ENCODE assay signal across 9 cellular contexts in the genomic region with DNA sequence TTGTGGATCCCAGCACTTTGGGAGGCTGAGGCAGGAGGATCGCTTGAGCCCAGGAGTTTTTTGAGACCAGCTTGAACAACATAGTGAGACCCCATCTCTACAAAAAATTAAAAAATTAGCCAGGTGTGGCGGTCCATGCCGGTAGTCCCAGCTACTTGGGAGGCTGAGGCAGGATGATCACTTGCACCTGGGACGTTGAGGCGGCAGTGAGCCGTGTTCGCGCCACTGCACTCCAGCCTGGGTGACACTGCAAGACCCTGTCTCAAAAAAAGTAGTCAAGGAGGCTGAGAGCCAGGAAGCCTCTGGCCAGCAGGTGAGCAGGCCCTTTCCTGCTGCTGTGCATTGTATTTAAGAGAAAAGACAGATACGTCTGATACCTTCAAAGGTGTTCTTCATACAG. TPM values are rescaled to one million over a fixed set of nuclear protein-coding genes. Genes with fewer than 3 reads are reported as not detected.
DNase-seq lines count a peak whose midpoint lies in the region; ATAC-seq and TF ChIP-seq lines count a peak whose summit lies in the region.
"Had no signal": no experiment of that assay in that cellular context is flagged by ENCODE, and none has a peak within 500 bp of the region (broad histone marks: within the 10 kb centered on the region; RNA-seq: fewer than 3 reads in every experiment).

No MANE protein-coding gene starts in this region.

- TF ChIP-seq CTCF in WTC11 (IDR thresholded peaks at IDR 0.05), result no peak
- TF ChIP-seq CTCF in omental fat pad (IDR thresholded peaks at IDR 0.05), result no peak

- CTCF ChIA-PET in WTC11 (lab: Charles Lee), result interaction anchor here (0.7 to 2.1 kb wide), 3 partner anchors 9 to 72 kb away, joined by 3 to 17 read pairs (median 4); no protein-coding TSS in a partner anchor

- H3K4me3 ChIP-seq in effector memory CD4-positive, alpha-beta T cell (ENCODE audit: insufficient read depth, low read depth, low read length, poor library complexity, severe bottlenecking), result no peak overlapping the region

- peak overlapping the region; percentile 67 for H3K4me3 Mint-ChIP-seq in T-helper 2 cell treated with Interferon-gamma antibody and Interleukin-4, amounts not matched to agents 5 μg/mL and 100 μg/mL, for 36 hours
- peak overlapping the region; percentile 56 for H3K4me3 Mint-ChIP-seq in WTC11
- H3K4me3 Mint-ChIP-seq in stimulated activated naive B cell treated with anti-CD40 and anti-IgM and Interleukin-4, amounts not matched to agents 10 μg/mL and 1 μg/mL and 100 μg/mL, for 72 hours, result peak overlapping the region in 1 of 2 donors; percentile 39

- H3K27ac ChIP-seq in effector memory CD4-positive, alpha-beta T cell (ENCODE audit: insufficient read depth, low read length, poor library complexity, severe bottlenecking), result no peak overlapping the region

- no peaks in the 10 kb centered on the region for H3K36me3 Mint-ChIP-seq in T-helper 2 cell treated with Interferon-gamma antibody and Interleukin-4, amounts not matched to agents 5 μg/mL and 100 μg/mL, for 36 hours (ENCODE audit: low read depth)
- H3K36me3 Mint-ChIP-seq in WTC11, result no peaks in the 10 kb centered on the region
- no peaks in the 10 kb centered on the region for H3K36me3 Mint-ChIP-seq in stimulated activated naive B cell treated with anti-CD40 and anti-IgM and Interleukin-4, amounts not matched to agents 10 μg/mL and 1 μg/mL and 100 μg/mL, for 72 hours

- H3K27me3 Mint-ChIP-seq in T-helper 2 cell treated with Interferon-gamma antibody and Interleukin-4, amounts not matched to agents 5 μg/mL and 100 μg/mL, for 36 hours (ENCODE audit: low read depth), result peaks cover 4% of the 10 kb centered on the region
- peaks cover 2% of the 10 kb centered on the region; the same call in 1 of the 2 replicates for H3K27me3 Mint-ChIP-seq in WTC11 (ENCODE audit: low read depth)
- no peaks in the 10 kb centered on the region for H3K27me3 Mint-ChIP-seq in stimulated activated naive B cell treated with anti-CD40 and anti-IgM and Interleukin-4, amounts not matched to agents 10 μg/mL and 1 μg/mL and 100 μg/mL, for 72 hours

- H3K27ac Mint-ChIP-seq in T-helper 2 cell treated with Interferon-gamma antibody and Interleukin-4, amounts not matched to agents 5 μg/mL and 100 μg/mL, for 36 hours, result peak overlapping the region; percentile 43
- no peak overlapping the region for H3K27ac Mint-ChIP-seq in WTC11
- H3K27ac Mint-ChIP-seq in stimulated activated naive B cell treated with anti-CD40 and anti-IgM and Interleukin-4, amounts not matched to agents 10 μg/mL and 1 μg/mL and 100 μg/mL, for 72 hours, result peak overlapping the region; percentile 20

- no peaks in the 10 kb centered on the region for H3K9me3 Mint-ChIP-seq in T-helper 2 cell treated with Interferon-gamma antibody and Interleukin-4, amounts not matched to agents 5 μg/mL and 100 μg/mL, for 36 hours
- no peaks in the 10 kb centered on the region for H3K9me3 Mint-ChIP-seq in WTC11
- no peaks in the 10 kb centered on the region for H3K9me3 Mint-ChIP-seq in stimulated activated naive B cell treated with anti-CD40 and anti-IgM and Interleukin-4, amounts not matched to agents 10 μg/mL and 1 μg/mL and 100 μg/mL, for 72 hours

- no peaks in the 10 kb centered on the region for H3K27me3 ChIP-seq in effector memory CD4-positive, alpha-beta T cell (replicated peaks; ENCODE audit: control insufficient read depth, insufficient read depth, low read length, poor library complexity, severe bottlenecking)

- H3K9me3 ChIP-seq in effector memory CD4-positive, alpha-beta T cell (ENCODE audit: control insufficient read depth, low read length), result no peaks in the 10 kb centered on the region

- POLR2A ChIA-PET in WTC11 (lab: Charles Lee), result no interaction called here

- H3K36me3 ChIP-seq in effector memory CD4-positive, alpha-beta T cell (ENCODE audit: control insufficient read depth, insufficient read depth, low read length), result no peaks in the 10 kb centered on the region

- H3K4me1 Mint-ChIP-seq in T-helper 2 cell treated with Interferon-gamma antibody and Interleukin-4, amounts not matched to agents 5 μg/mL and 100 μg/mL, for 36 hours (ENCODE audit: low read depth), result peaks cover 18% of the 10 kb centered on the region
- peaks cover 21% of the 10 kb centered on the region for H3K4me1 Mint-ChIP-seq in WTC11
- peaks cover 26 to 53% of the 10 kb centered on the region in 2 donors for H3K4me1 Mint-ChIP-seq in stimulated activated naive B cell treated with anti-CD40 and anti-IgM and Interleukin-4, amounts not matched to agents 10 μg/mL and 1 μg/mL and 100 μg/mL, for 72 hours

- H3K4me1 ChIP-seq in effector memory CD4-positive, alpha-beta T cell (ENCODE audit: control insufficient read depth, insufficient read depth, low read length, poor library complexity, severe bottlenecking), result peaks cover 10% of the 10 kb centered on the region

- no peak for DNase-seq in T-helper 2 cell treated with Interferon-gamma antibody and Interleukin-4, amounts not matched to agents 5 μg/mL and 100 μg/mL, for 36 hours (ENCODE audit: low spot score)
- DNase-seq in T-helper 2 cell (no peak), WTC11 (ENCODE audit: low spot score) (no peak), left lobe of liver (ENCODE audit: low spot score) (peak; percentile 43), omental fat pad (ENCODE audit: low spot score) (no peak)
- no peak for DNase-seq in stimulated activated naive B cell treated with anti-CD40 and anti-IgM and Interleukin-4, amounts not matched to agents 10 μg/mL and 1 μg/mL and 100 μg/mL, for 72 hours
- no peak for DNase-seq in effector memory CD4-positive, alpha-beta T cell

- no peak for ATAC-seq in WTC11
- ATAC-seq in left lobe of liver, result no peak
- ATAC-seq in stimulated activated naive B cell treated with anti-CD40 and anti-IgM and Interleukin-4, amounts not matched to agents 10 μg/mL and 1 μg/mL and 100 μg/mL, for 72 hours (replicated peaks), result no peak
- ATAC-seq in HG03469 (IDR thresholded peaks at IDR 0.05; ENCODE audit: unreplicated experiment), result no peak
- no peak for ATAC-seq in omental fat pad (ENCODE audit: low FRiP score)

TF ChIP-seq in WTC11, 78 proteins besides CTCF, POLR2A, EP300 and RAD21:
- TF ChIP-seq NFYB (CRISPR knock-in tag; conservative IDR thresholded peaks at IDR 0.05; ENCODE audit: low read depth) (no peak), ZNF219 (CRISPR knock-in tag; IDR thresholded peaks at IDR 0.05; ENCODE audit: borderline replicate concordance) (no peak), ZNF232 (CRISPR knock-in tag; IDR thresholded peaks at IDR 0.05) (no peak), ZNF671 (CRISPR knock-in tag; IDR thresholded peaks at IDR 0.05) (no peak), RELA (CRISPR knock-in tag; IDR thresholded peaks at IDR 0.05; ENCODE audit: borderline replicate concordance) (no peak), FOXJ3 (CRISPR knock-in tag; IDR thresholded peaks at IDR 0.05; ENCODE audit: borderline replicate concordance) (no peak), NFATC4 (CRISPR knock-in tag; IDR thresholded peaks at IDR 0.05) (no peak), JUN (CRISPR knock-in tag; IDR thresholded peaks at IDR 0.05) (no peak), ZNF423 (CRISPR knock-in tag; IDR thresholded peaks at IDR 0.05) (no peak)
- TF ChIP-seq, protein P1, sequence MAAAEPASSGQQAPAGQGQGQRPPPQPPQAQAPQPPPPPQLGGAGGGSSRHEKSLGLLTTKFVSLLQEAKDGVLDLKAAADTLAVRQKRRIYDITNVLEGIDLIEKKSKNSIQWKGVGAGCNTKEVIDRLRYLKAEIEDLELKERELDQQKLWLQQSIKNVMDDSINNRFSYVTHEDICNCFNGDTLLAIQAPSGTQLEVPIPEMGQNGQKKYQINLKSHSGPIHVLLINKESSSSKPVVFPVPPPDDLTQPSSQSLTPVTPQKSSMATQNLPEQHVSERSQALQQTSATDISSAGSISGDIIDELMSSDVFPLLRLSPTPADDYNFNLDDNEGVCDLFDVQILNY (CRISPR knock-in tag; IDR thresholded peaks at IDR 0.05), result no peak
- TF ChIP-seq, protein P2, sequence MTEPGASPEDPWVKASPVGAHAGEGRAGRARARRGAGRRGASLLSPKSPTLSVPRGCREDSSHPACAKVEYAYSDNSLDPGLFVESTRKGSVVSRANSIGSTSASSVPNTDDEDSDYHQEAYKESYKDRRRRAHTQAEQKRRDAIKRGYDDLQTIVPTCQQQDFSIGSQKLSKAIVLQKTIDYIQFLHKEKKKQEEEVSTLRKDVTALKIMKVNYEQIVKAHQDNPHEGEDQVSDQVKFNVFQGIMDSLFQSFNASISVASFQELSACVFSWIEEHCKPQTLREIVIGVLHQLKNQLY (CRISPR knock-in tag; IDR thresholded peaks at IDR 0.05), result no peak
- TF ChIP-seq, protein P3, sequence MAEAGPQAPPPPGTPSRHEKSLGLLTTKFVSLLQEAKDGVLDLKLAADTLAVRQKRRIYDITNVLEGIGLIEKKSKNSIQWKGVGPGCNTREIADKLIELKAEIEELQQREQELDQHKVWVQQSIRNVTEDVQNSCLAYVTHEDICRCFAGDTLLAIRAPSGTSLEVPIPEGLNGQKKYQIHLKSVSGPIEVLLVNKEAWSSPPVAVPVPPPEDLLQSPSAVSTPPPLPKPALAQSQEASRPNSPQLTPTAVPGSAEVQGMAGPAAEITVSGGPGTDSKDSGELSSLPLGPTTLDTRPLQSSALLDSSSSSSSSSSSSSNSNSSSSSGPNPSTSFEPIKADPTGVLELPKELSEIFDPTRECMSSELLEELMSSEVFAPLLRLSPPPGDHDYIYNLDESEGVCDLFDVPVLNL (CRISPR knock-in tag; IDR thresholded peaks at IDR 0.05; ENCODE audit: borderline replicate concordance, low read depth), result no peak
- TF ChIP-seq, protein P4, sequence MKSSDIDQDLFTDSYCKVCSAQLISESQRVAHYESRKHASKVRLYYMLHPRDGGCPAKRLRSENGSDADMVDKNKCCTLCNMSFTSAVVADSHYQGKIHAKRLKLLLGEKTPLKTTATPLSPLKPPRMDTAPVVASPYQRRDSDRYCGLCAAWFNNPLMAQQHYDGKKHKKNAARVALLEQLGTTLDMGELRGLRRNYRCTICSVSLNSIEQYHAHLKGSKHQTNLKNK (CRISPR knock-in tag; IDR thresholded peaks at IDR 0.05), result no peak

RNA-seq across cellular contexts. Expression of a gene that starts 11.1 kb away (rescaled TPM):
- total RNA-seq in WTC11 (2021) (0.30 to 0.59 TPM (median 0.39 TPM) in 3 replicates), left lobe of liver (479 TPM), omental fat pad (not detected)
- total RNA-seq: A673 had no signal

RNA-seq across cellular contexts. Expression of a gene that starts 19.3 kb away (rescaled TPM):
- 26.9 to 31.7 TPM (median 31.3 TPM) in 3 replicates for total RNA-seq in WTC11 (2021)
- 48.9 TPM for total RNA-seq in left lobe of liver
- total RNA-seq in omental fat pad, result 10 to 100 TPM; 44.9 to 79.4 (median 52.4) TPM

Comparison
In these comparisons a context has a peak if more than half of its experiments do, and no peak if none do; other contexts are left out.
1. RNA of a gene that starts 11.1 kb away (total RNA-seq): 479 TPM in left lobe of liver (single experiment); 0.30 to 0.59 TPM in WTC11 and not detected in omental fat pad; every median in the first group is over 100 times any median in the second.